In genomic region chr11:68563454-68563853, GRCh38 we compare ENCODE assay signal across 26 cellular contexts.
"Had no signal": no experiment of that assay in that cellular context is flagged by ENCODE, and none has a peak within 500 bp of the region (broad histone marks: within the 10 kb centered on the region; RNA-seq: fewer than 3 reads in every experiment).

No MANE protein-coding gene starts in this region.

- DNase-seq: activated CD4-positive, alpha-beta T cell treated with anti-CD3 and anti-CD28 coated beads, Interleukin-2, amount 50 U/mL, for 1 hour; activated CD4-positive, CD25-positive, alpha-beta regulatory T cell; activated gamma-delta T cell treated with Interleukin-2 at 50 U/mL for 16 hours; adrenal gland; anterior cingulate cortex; cerebellar nuclear complex; colonic mucosa; MV-4-11; NCI-H1092 treated with DMSO at 0.1 percent for 48 hours; NCI-H1417 treated with DMSO at 0.1 percent for 48 hours; NCI-H1694 treated with DMSO at 0.1 percent for 48 hours; NCI-H2029 treated with DMSO at 0.1 percent for 48 hours; NCI-H345; NCI-H510A; NCI-H526 treated with DMSO at 0.1 percent for 48 hours; NCI-H82; NK-92 treated with Interleukin-12 subunit alpha and Interleukin-12 subunit beta, amount 100 ng/mL, for 24 hours; OCI-M1; RPMI8226; T-cell had no signal

- H3K4me3 Mint-ChIP-seq: activated naive CD8-positive, alpha-beta T cell; T-cell had no signal

- H3K9me3 ChIP-seq: adrenal gland, colonic mucosa had no signal

- H3K27me3 ChIP-seq: adrenal gland, colonic mucosa had no signal

- H3K9me3 Mint-ChIP-seq: T-cell had no signal

- H3K27me3 Mint-ChIP-seq: activated naive CD8-positive, alpha-beta T cell; T-cell had no signal

- ATAC-seq: Panc1, Right ventricle myocardium inferior, T-cell had no signal

- H3K4me3 ChIP-seq: adrenal gland, colonic mucosa, SK-N-MC had no signal

- H3K27ac Mint-ChIP-seq: activated naive CD8-positive, alpha-beta T cell had no signal

- H3K27ac ChIP-seq: adrenal gland, colonic mucosa, KMS-11, SK-N-MC, VCaP had no signal

- H3K4me1 ChIP-seq: adrenal gland, colonic mucosa had no signal
